Comparison of ENCODE assay signal across 8 cellular contexts in genomic region chr14:55097894-55098560, GRCh38. TPM values are rescaled to one million over a fixed set of nuclear protein-coding genes. Genes with fewer than 3 reads are reported as not detected.
DNase-seq lines count a peak whose midpoint lies in the region; ATAC-seq and TF ChIP-seq lines count a peak whose summit lies in the region.

No MANE protein-coding gene starts in this region.

- no peaks in the 10 kb centered on the region for H3K27me3 Mint-ChIP-seq in Calu3 (ENCODE audit: unreplicated experiment)

- 35 to 40% methylated on average over 5 of the region's 5 CpGs for WGBS in lung, 2 donors

- CTCF ChIA-PET in Calu3 (lab: Charles Lee): interaction anchor here (0.5 to 1.3 kb wide), 8 partner anchors 8 to 1686 kb away, joined by 3 to 18 read pairs (median 3); partner anchors contain the start of genes LGALS3 and MAPK1IP1L

- H3K27me3 ChIP-seq in lung (ENCODE audit: control insufficient read depth, insufficient read depth) (no peaks in the 10 kb centered on the region), vagina (no peaks in the 10 kb centered on the region)

- no peaks in the 10 kb centered on the region for H3K9me3 ChIP-seq in lung (ENCODE audit: control insufficient read depth in 2 of 2, insufficient read depth in 1 of 2, low read length in 1 of 2)
- H3K9me3 ChIP-seq in vagina: no peaks in the 10 kb centered on the region

- DNase-seq in Calu3 (peak; percentile 37), lung (ENCODE audit: low spot score) (no peak), vagina (ENCODE audit: extremely low spot score in 2 of 2) (no peak), omental fat pad (ENCODE audit: low spot score) (no peak), NCI-H2081 (lab: John Stamatoyannopoulos, UW) (no peak)
- peak in 2 of 3 experiments; percentile 19 to 33 for DNase-seq in activated CD8-positive, alpha-beta memory T cell treated with anti-CD3 and anti-CD28 coated beads for 48 hours (ENCODE audit: low read depth in 2 of 3, low spot score in 2 of 3)

- TF ChIP-seq CTCF in Calu3 (IDR thresholded peaks at IDR 0.05; ENCODE audit: unreplicated experiment) (no peak), lung (IDR thresholded peaks at IDR 0.05; ENCODE audit: control extremely low read depth, extremely low read depth) (no peak), vagina (IDR thresholded peaks at IDR 0.05) (no peak), omental fat pad (IDR thresholded peaks at IDR 0.05) (no peak)

- H3K4me1 ChIP-seq in lung (ENCODE audit: control insufficient read depth in 2 of 2, insufficient read depth in 2 of 2, low read length in 2 of 2): peaks cover 10% of the 10 kb centered on the region in 2 donors
- peaks cover 62% of the 10 kb centered on the region for H3K4me1 ChIP-seq in vagina

- H3K27ac ChIP-seq in lung (ENCODE audit: low read depth in 1 of 2, low read length in 1 of 2): peak overlapping the region in 1 of 2 donors; percentile 82
- H3K27ac ChIP-seq in vagina: peak overlapping the region; percentile 98

- H3K4me1 Mint-ChIP-seq in Calu3 (ENCODE audit: low read depth, unreplicated experiment): peaks cover 49% of the 10 kb centered on the region

- peaks cover 26% of the 10 kb centered on the region for H3K36me3 Mint-ChIP-seq in Calu3 (ENCODE audit: insufficient read depth, unreplicated experiment)

- H3K4me3 ChIP-seq in lung (no peak overlapping the region), vagina (no peak overlapping the region)

- intact Hi-C loops in Calu3 (cut with micrococcal nuclease; ENCODE audit: unreplicated experiment) (no loop called here), vagina (cut with DNase I) (no loop called here)

- ATAC-seq in GM21360 (IDR thresholded peaks at IDR 0.05; ENCODE audit: unreplicated experiment): peak; percentile 68
- ATAC-seq in HG03565 (IDR thresholded peaks at IDR 0.05; ENCODE audit: unreplicated experiment): peak; percentile 66
- ATAC-seq in lung (ENCODE audit: insufficient read depth, low FRiP score): peak; percentile 58
- ATAC-seq in omental fat pad (ENCODE audit: low FRiP score): no peak

- H3K4me3 Mint-ChIP-seq in Calu3 (ENCODE audit: low read depth, unreplicated experiment): peak overlapping the region; percentile 16

- BruUV-seq in Calu3 (replicated peaks; lab: Mats Ljungman, UMichigan): no TSS peak

- no peaks in the 10 kb centered on the region for H3K36me3 ChIP-seq in lung (ENCODE audit: control insufficient read depth in 2 of 2, insufficient read depth in 2 of 2, low read length in 2 of 2)
- no peaks in the 10 kb centered on the region for H3K36me3 ChIP-seq in vagina

- H3K9me3 Mint-ChIP-seq in Calu3 (ENCODE audit: low read depth, unreplicated experiment): no peaks in the 10 kb centered on the region

- no peak for TF ChIP-seq POLR2A in vagina (IDR thresholded peaks at IDR 0.05)

- peak overlapping the region; percentile 93 for H3K27ac Mint-ChIP-seq in Calu3 (ENCODE audit: unreplicated experiment)

RNA-seq across cellular contexts. Expression of gene LGALS3, which starts 31.0 kb away (rescaled TPM):
- 429 and 672 TPM in 2 replicates for total RNA-seq in Calu3 (2022)
- total RNA-seq in lung: 100 to 1,000 TPM; 166 to 373 TPM
- polyA plus RNA-seq in lung: 100 to 1,000 TPM; 512 to 875 TPM
- 417 TPM for total RNA-seq in vagina
- total RNA-seq in omental fat pad: 100 to 1,000 TPM; 325 to 450 (median 349) TPM

RNA-seq across cellular contexts. Expression of gene MAPK1IP1L, which starts 46.6 kb away (rescaled TPM):
- total RNA-seq in Calu3 (2022) (104 and 108 TPM in 2 replicates), lung (10 to 100 TPM; 36.9 to 87.4 TPM), vagina (39.3 TPM), omental fat pad (10 to 100 TPM; 32.5 to 81.3 (median 68.8) TPM)
- 10 to 100 TPM; 25.8 to 61.3 TPM for polyA plus RNA-seq in lung

Comparison
In these comparisons a context has a peak if more than half of its experiments do, and no peak if none do; other contexts are left out.
1. DNase-seq: peak in Calu3 (single experiment) and activated CD8-positive, alpha-beta memory T cell treated with anti-CD3 and anti-CD28 coated beads for 48 hours (2 of 3); none in lung (single experiment), vagina (0 of 2), omental fat pad (single experiment) and NCI-H2081 (0 of 2).